8 cellular contexts compared by ENCODE assay signal in the genomic region with DNA sequence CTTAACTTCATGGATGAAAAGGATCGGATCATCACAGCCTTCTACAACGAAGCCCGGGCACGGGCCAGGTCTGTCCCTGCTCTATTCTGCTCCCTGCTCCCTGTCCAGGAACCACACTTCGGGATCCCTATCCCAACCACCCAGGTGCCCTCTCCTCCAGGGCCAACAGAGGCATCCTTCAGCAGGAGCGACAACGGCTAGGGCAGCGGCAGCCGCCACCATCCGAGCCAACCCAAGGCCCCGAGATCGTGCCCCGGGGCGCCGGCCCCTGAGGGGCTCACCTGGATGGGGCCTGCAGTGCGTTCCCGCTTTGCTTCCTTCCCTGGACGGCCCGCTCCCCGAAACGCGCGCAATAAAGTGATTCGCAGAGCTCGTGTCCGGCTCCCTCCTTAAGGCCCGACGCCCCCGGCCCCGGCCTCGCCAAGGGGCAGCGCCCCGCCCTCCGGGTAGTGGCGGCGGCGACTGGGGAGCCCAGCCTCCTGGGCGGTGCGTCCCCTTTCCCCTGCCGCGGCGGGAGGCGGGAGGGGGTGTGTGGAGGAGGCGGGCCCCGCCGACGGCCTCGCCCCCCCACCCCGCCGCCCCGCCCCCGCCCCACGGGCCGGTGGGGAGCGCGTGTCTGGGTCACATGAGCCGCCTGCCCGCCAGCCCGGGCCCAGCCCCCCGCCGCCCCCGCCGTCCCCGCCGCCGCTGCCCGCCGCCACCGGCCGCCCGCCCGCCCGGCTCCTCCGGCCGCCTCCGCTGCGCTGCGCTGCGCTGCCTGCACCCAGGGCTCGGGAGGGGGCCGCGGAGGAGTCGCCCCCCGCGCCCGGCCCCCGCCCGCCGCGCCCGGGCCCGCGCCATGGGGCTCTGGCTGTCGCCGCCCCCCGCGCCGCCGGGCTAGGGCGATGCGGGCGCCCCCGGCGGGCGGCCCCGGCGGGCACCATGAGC. TPM values are rescaled to one million over a fixed set of nuclear protein-coding genes. Genes with fewer than 3 reads are reported as not detected.
DNase-seq lines count a peak whose midpoint lies in the region; ATAC-seq and TF ChIP-seq lines count a peak whose summit lies in the region.

A gene with protein sequence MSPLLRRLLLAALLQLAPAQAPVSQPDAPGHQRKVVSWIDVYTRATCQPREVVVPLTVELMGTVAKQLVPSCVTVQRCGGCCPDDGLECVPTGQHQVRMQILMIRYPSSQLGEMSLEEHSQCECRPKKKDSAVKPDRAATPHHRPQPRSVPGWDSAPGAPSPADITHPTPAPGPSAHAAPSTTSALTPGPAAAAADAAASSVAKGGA (plus strand): TSS at position 672 of the 927 bp plus-strand sequence. CDS start 250 bp downstream, at position 922.

- no peak for TF ChIP-seq CTCF in ovary (IDR thresholded peaks at IDR 0.05)

- H3K9me3 ChIP-seq in SJSA1 (replicated peaks) (no peaks in the 10 kb centered on the region), ovary (no peaks in the 10 kb centered on the region)

- whole genome bisulfite sequencing in ovary, 3 donors, result 1 to 18% (median 3%) methylated on average over 5 to 81 of the region's 107 CpGs

- H3K4me1 ChIP-seq in SJSA1 (replicated peaks), result peaks cover 34% of the 10 kb centered on the region
- peaks cover 14% of the 10 kb centered on the region for H3K4me1 ChIP-seq in ovary (ENCODE audit: insufficient read depth)

- H3K36me3 Mint-ChIP-seq in activated naive CD8-positive, alpha-beta T cell, result no peaks in the 10 kb centered on the region

- H3K27me3 Mint-ChIP-seq in activated naive CD8-positive, alpha-beta T cell, result no peaks in the 10 kb centered on the region

- intact Hi-C loops in Right ventricle myocardium inferior (cut with DNase I), result no loop called here
- intact Hi-C loops in ovary (cut with DNase I), result no loop called here

- DNase-seq in SJSA1 (ENCODE audit: low read depth in 1 of 2, low spot score in 2 of 2) (peak in 1 of 2 experiments; percentile 39), Right ventricle myocardium inferior (ENCODE audit: missing footprints) (peak; percentile 90), ovary (peak; percentile 78 to 83 (median 81)), cerebellar nuclear complex (lab: John Stamatoyannopoulos, UW) (no peak), cortex of kidney (lab: John Stamatoyannopoulos, UW) (no peak)

- H3K4me1 Mint-ChIP-seq in activated naive CD8-positive, alpha-beta T cell (ENCODE audit: low read depth), result peaks cover 38% of the 10 kb centered on the region

- H3K27ac ChIP-seq in SJSA1 (no peak within 1 kb of the TSS), ovary (peak within 1 kb of the TSS; percentile 87 to 88)

- H3K9me3 Mint-ChIP-seq in activated naive CD8-positive, alpha-beta T cell (ENCODE audit: low read depth), result no peaks in the 10 kb centered on the region

- no peaks in the 10 kb centered on the region for H3K27me3 ChIP-seq in SJSA1 (replicated peaks)
- no peaks in the 10 kb centered on the region for H3K27me3 ChIP-seq in ovary

- H3K27ac Mint-ChIP-seq in activated naive CD8-positive, alpha-beta T cell, result peak within 1 kb of the TSS; percentile 84

- TF ChIP-seq EP300 in ovary (IDR thresholded peaks at IDR 0.05), result no peak

- TF ChIP-seq POLR2A in GM10847 (IDR thresholded peaks at IDR 0.05; ENCODE audit: extremely low read depth, insufficient read length) (peak; percentile 21), ovary (IDR thresholded peaks at IDR 0.05) (peak; percentile 39)

- H3K36me3 ChIP-seq in SJSA1 (peaks cover 30% of the 10 kb centered on the region), ovary (no peaks in the 10 kb centered on the region)

- peak within 1 kb of the TSS; percentile 87 for H3K4me3 Mint-ChIP-seq in activated naive CD8-positive, alpha-beta T cell

- ATAC-seq in HG03108 (IDR thresholded peaks at IDR 0.05; ENCODE audit: unreplicated experiment) (peak; percentile 34), Right ventricle myocardium inferior (peak; percentile 74)

- H3K4me3 ChIP-seq in SJSA1 (peak within 1 kb of the TSS; percentile 79), ovary (peak within 1 kb of the TSS; percentile 71)

RNA-seq across cellular contexts. Expression of the gene that starts here (rescaled TPM):
- total RNA-seq in SJSA1 (2014; rRNA removed; shearing (Covaris generic)), result 13.0 and 17.2 TPM in 2 replicates
- 272 TPM for total RNA-seq in Right ventricle myocardium inferior
- 100 to 1,000 TPM in 5 of 7 donors, 10 to 100 TPM in 2; 27.4 to 164 (median 125) TPM for total RNA-seq in ovary
- polyA plus RNA-seq in ovary, result 100 to 1,000 TPM in 1 of 2 donors, 10 to 100 TPM in 1; 81.9 to 124 TPM

Comparison
In these comparisons a context has a peak if more than half of its experiments do, and no peak if none do; other contexts are left out.
1. DNase-seq: peak in Right ventricle myocardium inferior (single experiment) and ovary (5 of 5); none in cerebellar nuclear complex (0 of 2) and cortex of kidney (single experiment).